In genomic region chr2:168456526-168457176, GRCh38 we compare ENCODE assay signal across 1 cellular context.
A peak's percentile ranks its signal among the peaks of the same experiment; 100 is the strongest.
TF ChIP-seq lines count a peak whose summit lies in the region.

No MANE protein-coding gene starts in this region.

TF ChIP-seq in HepG2, 621 proteins besides CTCF, POLR2A, EP300 and RAD21 (continued from another document and continues in another):
- TF ChIP-seq MTERF4 (CRISPR knock-in tag; IDR thresholded peaks at IDR 0.05) (peak; percentile 85), ZNF7 (CRISPR knock-in tag; IDR thresholded peaks at IDR 0.05) (no peak), HDAC1 (CRISPR knock-in tag; IDR thresholded peaks at IDR 0.05) (peak; percentile 84), MTA3 (CRISPR knock-in tag; IDR thresholded peaks at IDR 0.05) (no peak), MEF2D (CRISPR knock-in tag; IDR thresholded peaks at IDR 0.05) (0 out of 2 replicates have a peak, but pooled peaks have one; percentile 49), ZNF609 (CRISPR knock-in tag; IDR thresholded peaks at IDR 0.05; ENCODE audit: borderline replicate concordance) (peak; percentile 34; the same call in 1 of the 2 replicates), SIN3A (IDR thresholded peaks at IDR 0.05; ENCODE audit: borderline replicate concordance, low read depth, low read length) (peak; percentile 81; the same call in 1 of the 2 replicates), IRF1 (CRISPR knock-in tag; IDR thresholded peaks at IDR 0.05; ENCODE audit: low read depth) (no peak; the same call in 1 of the 2 replicates), ZNF564 (CRISPR knock-in tag; IDR thresholded peaks at IDR 0.05) (no peak; the same call in 1 of the 2 replicates), XRCC5 (optimal IDR thresholded peaks at IDR 0.05; ENCODE audit: low read length) (no peak), SKIL (CRISPR knock-in tag; IDR thresholded peaks at IDR 0.05; ENCODE audit: borderline replicate concordance) (0 out of 2 replicates have a peak, but pooled peaks have one; percentile 32), TFDP1 (CRISPR knock-in tag; IDR thresholded peaks at IDR 0.05; ENCODE audit: borderline replicate concordance) (peak; percentile 57; the same call in 1 of the 2 replicates), DMAP1 (CRISPR knock-in tag; IDR thresholded peaks at IDR 0.05) (no peak; the same call in 1 of the 2 replicates), CREBL2 (CRISPR knock-in tag; IDR thresholded peaks at IDR 0.05; ENCODE audit: borderline replicate concordance) (peak; percentile 64; the same call in 1 of the 2 replicates), ZNF501 (CRISPR knock-in tag; IDR thresholded peaks at IDR 0.05) (peak; percentile 85; the same call in 1 of the 2 replicates), POGK (CRISPR knock-in tag; conservative IDR thresholded peaks at IDR 0.05) (peak; percentile 73), SIX4 (CRISPR knock-in tag; IDR thresholded peaks at IDR 0.05) (peak; percentile 14; the same call in 1 of the 2 replicates), KDM2A (CRISPR knock-in tag; IDR thresholded peaks at IDR 0.05; ENCODE audit: borderline replicate concordance, low read depth) (peak; percentile 59; the same call in 1 of the 2 replicates), ZBTB44 (CRISPR knock-in tag; IDR thresholded peaks at IDR 0.05) (no peak), ZBTB7A (CRISPR knock-in tag; IDR thresholded peaks at IDR 0.05) (peak; percentile 91), TCF12 (IDR thresholded peaks at IDR 0.05) (no peak), TCF12 (CRISPR knock-in tag; IDR thresholded peaks at IDR 0.05) (peak; percentile 28; the same call in 1 of the 2 replicates), MLXIP (CRISPR knock-in tag; IDR thresholded peaks at IDR 0.05; ENCODE audit: borderline replicate concordance) (no peak), EED (CRISPR knock-in tag; IDR thresholded peaks at IDR 0.05) (no peak), MYC (CRISPR knock-in tag; IDR thresholded peaks at IDR 0.05; ENCODE audit: borderline replicate concordance) (peak; percentile 61), ZNF275 (CRISPR knock-in tag; IDR thresholded peaks at IDR 0.05; ENCODE audit: borderline replicate concordance) (peak; percentile 62; the same call in 1 of the 2 replicates), ZZZ3 (CRISPR knock-in tag; IDR thresholded peaks at IDR 0.05; ENCODE audit: borderline replicate concordance) (no peak; the same call in 1 of the 2 replicates), KDM6A (CRISPR knock-in tag; IDR thresholded peaks at IDR 0.05; ENCODE audit: low read depth) (no peak), PAXIP1 (CRISPR knock-in tag; conservative IDR thresholded peaks at IDR 0.05) (0 out of 2 replicates have a peak, but pooled peaks have one; percentile 54), ARNTL (CRISPR knock-in tag; IDR thresholded peaks at IDR 0.05) (peak; percentile 61; the same call in 1 of the 2 replicates)
